ENCODE assay signal across 35 cellular contexts in the genomic region with DNA sequence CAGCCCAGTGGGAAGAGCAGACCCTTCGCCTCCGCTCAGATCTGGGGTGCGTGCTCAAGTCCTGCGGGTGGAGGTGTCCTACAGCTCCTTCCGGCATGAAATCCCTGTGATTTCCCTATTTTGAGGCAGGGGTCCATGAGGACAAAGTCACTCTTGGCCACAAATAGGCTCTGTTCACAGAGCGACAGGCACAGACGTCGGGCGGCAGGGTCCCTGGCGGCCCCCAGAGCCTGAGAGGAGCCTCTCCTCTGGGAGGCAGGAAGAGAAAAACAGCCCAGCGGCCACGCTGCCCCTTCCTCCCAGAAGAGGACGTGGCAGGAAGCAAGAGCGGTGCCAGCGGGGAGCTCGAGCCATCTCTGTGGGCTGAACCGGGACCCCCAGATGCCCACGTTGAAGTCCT.
"Had no signal": no experiment of that assay in that cellular context is flagged by ENCODE, and none has a peak within 500 bp of the region (broad histone marks: within the 10 kb centered on the region; RNA-seq: fewer than 3 reads in every experiment).

No MANE protein-coding gene starts in this region.

- H3K9me3 Mint-ChIP-seq: activated B cell treated with CpG ODN at 0.5 μM for 24 hours; activated CD4-positive, alpha-beta memory T cell treated with anti-CD3 and anti-CD28 coated beads for 36 hours; activated CD4-positive, alpha-beta T cell treated with anti-CD3 and anti-CD28 coated beads, Interleukin-2, amount 10 ng/mL, durations not matched to agents 24 days and 14 days; activated CD8-positive, alpha-beta T cell treated with anti-CD3 and anti-CD28 coated beads for 36 hours; activated naive CD4-positive, alpha-beta T cell treated with anti-CD3 and anti-CD28 coated beads for 36 hours; activated naive CD4-positive, alpha-beta T cell treated with anti-CD3 and anti-CD28 coated beads, Interleukin-2, amount 50 U/mL, for 72 hours; activated naive CD8-positive, alpha-beta T cell treated with anti-CD3 and anti-CD28 coated beads for 36 hours; activated T-cell treated with anti-CD3 and anti-CD28 coated beads, Interleukin-2, amount 50 U/mL, for 4 hours; activated T-helper 1 cell treated with anti-CD3 and anti-CD28 coated beads, Interleukin-12 subunit alpha, Interleukin-12 subunit beta, Interleukin-2, Interleukin-4 antibody, amounts not matched to agents 30 ng/mL and 10 ng/mL and 1 ng/mL, durations not matched to agents 14 hours and 24 hours and 36 hours; activated T-helper 17 cell treated with anti-CD3 and anti-CD28 coated beads, Interleukin-2, amount 50 U/mL, for 72 hours; T-helper 1 cell treated with Interleukin-12 subunit alpha and Interleukin-12 subunit beta and Interleukin-4 antibody, amounts not matched to agents 30 μg/mL and 1 μg/mL, for 36 hours; T-helper 2 cell treated with Interferon-gamma antibody and Interleukin-4, amounts not matched to agents 5 μg/mL and 100 μg/mL, for 36 hours had no signal

- H3K27ac Mint-ChIP-seq: activated B cell treated with CpG ODN at 0.5 μM for 24 hours; activated CD4-positive, alpha-beta memory T cell treated with anti-CD3 and anti-CD28 coated beads for 36 hours; activated CD4-positive, alpha-beta T cell treated with anti-CD3 and anti-CD28 coated beads, Interleukin-2, amount 10 ng/mL, durations not matched to agents 24 days and 14 days; activated CD8-positive, alpha-beta T cell treated with anti-CD3 and anti-CD28 coated beads for 36 hours; activated naive CD4-positive, alpha-beta T cell treated with anti-CD3 and anti-CD28 coated beads for 36 hours; activated naive CD4-positive, alpha-beta T cell treated with anti-CD3 and anti-CD28 coated beads, Interleukin-2, amount 50 U/mL, for 72 hours; activated naive CD8-positive, alpha-beta T cell treated with anti-CD3 and anti-CD28 coated beads for 36 hours; activated T-cell treated with anti-CD3 and anti-CD28 coated beads, Interleukin-2, amount 50 U/mL, for 72 hours; activated T-helper 1 cell treated with anti-CD3 and anti-CD28 coated beads, Interleukin-12 subunit alpha, Interleukin-12 subunit beta, Interleukin-2, Interleukin-4 antibody, amounts not matched to agents 30 ng/mL and 10 ng/mL and 1 ng/mL, durations not matched to agents 14 hours and 24 hours and 36 hours; activated T-helper 17 cell treated with anti-CD3 and anti-CD28 coated beads, Interleukin-2, amount 50 U/mL, for 72 hours; T-helper 1 cell treated with Interleukin-12 subunit alpha and Interleukin-12 subunit beta and Interleukin-4 antibody, amounts not matched to agents 30 μg/mL and 1 μg/mL, for 36 hours; T-helper 2 cell treated with Interferon-gamma antibody and Interleukin-4, amounts not matched to agents 5 μg/mL and 100 μg/mL, for 36 hours had no signal

- H3K4me3 Mint-ChIP-seq: activated B cell treated with CpG ODN at 0.5 μM for 24 hours; activated CD4-positive, alpha-beta memory T cell treated with anti-CD3 and anti-CD28 coated beads for 36 hours; activated CD4-positive, alpha-beta T cell treated with anti-CD3 and anti-CD28 coated beads, Interleukin-2, amount 10 ng/mL, durations not matched to agents 24 days and 14 days; activated CD8-positive, alpha-beta T cell treated with anti-CD3 and anti-CD28 coated beads for 36 hours; activated naive CD4-positive, alpha-beta T cell treated with anti-CD3 and anti-CD28 coated beads for 36 hours; activated naive CD8-positive, alpha-beta T cell treated with anti-CD3 and anti-CD28 coated beads for 36 hours; activated T-cell treated with anti-CD3 and anti-CD28 coated beads, Interleukin-2, amount 50 U/mL, for 4 hours; activated T-cell treated with anti-CD3 and anti-CD28 coated beads, Interleukin-2, amount 50 U/mL, for 72 hours; activated T-helper 1 cell treated with anti-CD3 and anti-CD28 coated beads, Interleukin-12 subunit alpha, Interleukin-12 subunit beta, Interleukin-2, Interleukin-4 antibody, amounts not matched to agents 30 ng/mL and 10 ng/mL and 1 ng/mL, durations not matched to agents 14 hours and 24 hours and 36 hours; activated T-helper 17 cell treated with anti-CD3 and anti-CD28 coated beads, Interleukin-2, amount 50 U/mL, for 72 hours; T-helper 1 cell treated with Interleukin-12 subunit alpha and Interleukin-12 subunit beta and Interleukin-4 antibody, amounts not matched to agents 30 μg/mL and 1 μg/mL, for 36 hours; T-helper 2 cell treated with Interferon-gamma antibody and Interleukin-4, amounts not matched to agents 5 μg/mL and 100 μg/mL, for 36 hours had no signal

- DNase-seq: activated B cell treated with CpG ODN at 0.5 μM for 24 hours; activated CD4-positive, alpha-beta memory T cell treated with anti-CD3 and anti-CD28 coated beads for 36 hours; activated CD4-positive, alpha-beta T cell treated with anti-CD3 and anti-CD28 coated beads for 4 hours; activated CD4-positive, alpha-beta T cell treated with anti-CD3 and anti-CD28 coated beads, Interleukin-2, amount 10 ng/mL, durations not matched to agents 24 days and 14 days; activated CD4-positive, alpha-beta T cell treated with anti-CD3 and anti-CD28 coated beads, Interleukin-2, amount 50 U/mL, for 1 hour; activated CD4-positive, alpha-beta T cell treated with anti-CD3 and anti-CD28 coated beads, Interleukin-2, amount 50 U/mL, for 4 hours; activated CD4-positive, CD25-positive, alpha-beta regulatory T cell treated with anti-CD3 and anti-CD28 coated beads, Interleukin-2, amount 50 U/mL, for 72 hours; activated CD8-positive, alpha-beta memory T cell treated with anti-CD3 and anti-CD28 coated beads, Interleukin-2, amount 50 U/mL, for 4 hours; activated CD8-positive, alpha-beta T cell treated with anti-CD3 and anti-CD28 coated beads for 36 hours; activated effector memory CD4-positive, alpha-beta T cell treated with anti-CD3 and anti-CD28 coated beads, Interleukin-2, amount 50 U/mL, for 16 hours; activated gamma-delta T cell treated with Interleukin-2 at 50 U/mL for 16 hours; activated naive CD4-positive, alpha-beta T cell; activated naive CD4-positive, alpha-beta T cell treated with anti-CD3 and anti-CD28 coated beads for 36 hours; activated naive CD4-positive, alpha-beta T cell treated with anti-CD3 and anti-CD28 coated beads, Interleukin-2, amount 50 U/mL, for 16 hours; activated naive CD8-positive, alpha-beta T cell treated with anti-CD3 and anti-CD28 coated beads for 36 hours; activated T-cell treated with anti-CD3 and anti-CD28 coated beads for 4 hours; activated T-cell treated with anti-CD3 and anti-CD28 coated beads, Interleukin-2, amount 50 U/mL, for 1 hour; activated T-cell treated with anti-CD3 and anti-CD28 coated beads, Interleukin-2, amount 50 U/mL, for 4 hours; activated T-cell treated with anti-CD3 and anti-CD28 coated beads, Interleukin-2, amount 50 U/mL, for 72 hours; adrenal gland; amniotic stem cell; aorta; brain microvascular endothelial cell; central memory CD4-positive, alpha-beta T cell; T-helper 1 cell; T-helper 2 cell; T-helper 9 cell had no signal

- ATAC-seq: activated CD8-positive, alpha-beta T cell treated with anti-CD3 and anti-CD28 coated beads for 36 hours; activated naive CD4-positive, alpha-beta T cell treated with anti-CD3 and anti-CD28 coated beads, Interleukin-2, amount 50 U/mL, for 72 hours; activated T-cell treated with anti-CD3 and anti-CD28 coated beads, Interleukin-2, amount 50 U/mL, for 4 hours; activated T-cell treated with anti-CD3 and anti-CD28 coated beads, Interleukin-2, amount 50 U/mL, for 72 hours; activated T-helper 17 cell treated with anti-CD3 and anti-CD28 coated beads, Interleukin-2, amount 50 U/mL, for 72 hours had no signal

- H3K27me3 ChIP-seq: adrenal gland, body of pancreas, brain microvascular endothelial cell, breast epithelium had no signal

- H3K36me3 ChIP-seq: adrenal gland, brain microvascular endothelial cell, breast epithelium had no signal

- H3K4me3 ChIP-seq: adrenal gland, body of pancreas, breast epithelium had no signal

- H3K27me3 Mint-ChIP-seq: activated CD4-positive, alpha-beta memory T cell treated with anti-CD3 and anti-CD28 coated beads for 36 hours; activated CD4-positive, alpha-beta T cell treated with anti-CD3 and anti-CD28 coated beads, Interleukin-2, amount 10 ng/mL, durations not matched to agents 24 days and 14 days; activated CD8-positive, alpha-beta T cell treated with anti-CD3 and anti-CD28 coated beads for 36 hours; activated naive CD8-positive, alpha-beta T cell treated with anti-CD3 and anti-CD28 coated beads for 36 hours; activated T-helper 17 cell treated with anti-CD3 and anti-CD28 coated beads, Interleukin-2, amount 50 U/mL, for 72 hours had no signal

- H3K4me1 ChIP-seq: adrenal gland, breast epithelium had no signal

- H3K27ac ChIP-seq: adrenal gland, brain microvascular endothelial cell, breast epithelium, VCaP had no signal

- H3K36me3 Mint-ChIP-seq: activated CD4-positive, alpha-beta memory T cell treated with anti-CD3 and anti-CD28 coated beads for 36 hours; activated naive CD4-positive, alpha-beta T cell treated with anti-CD3 and anti-CD28 coated beads, Interleukin-2, amount 50 U/mL, for 72 hours; activated naive CD8-positive, alpha-beta T cell treated with anti-CD3 and anti-CD28 coated beads for 36 hours had no signal

- H3K9me3 ChIP-seq: adrenal gland, body of pancreas, breast epithelium had no signal
